20 cellular contexts compared by ENCODE assay signal in the genomic region with DNA sequence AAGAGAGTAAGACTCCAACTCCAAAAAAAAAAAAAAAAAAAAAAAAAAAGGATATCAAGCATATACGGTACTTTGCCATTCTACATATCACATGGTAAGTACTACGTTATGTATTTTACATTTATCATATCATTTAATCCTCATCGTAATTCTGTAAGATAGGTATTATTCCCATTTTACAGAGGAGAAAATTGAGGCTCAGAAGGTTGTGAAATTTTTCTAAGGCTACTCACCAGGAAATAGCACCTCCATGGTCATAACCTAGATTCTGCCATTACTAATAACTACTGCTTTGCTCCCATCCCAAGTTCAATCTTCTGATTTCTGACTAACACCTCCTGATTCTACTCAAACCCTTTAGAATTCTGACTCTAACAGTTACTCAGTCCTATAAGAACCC.
"Had no signal": no experiment of that assay in that cellular context is flagged by ENCODE, and none has a peak within 500 bp of the region (broad histone marks: within the 10 kb centered on the region; RNA-seq: fewer than 3 reads in every experiment).

No MANE protein-coding gene starts in this region.

- H3K9me3 Mint-ChIP-seq: dendritic cell treated with granulocyte-macrophage colony-stimulating factor and Interleukin-4, amounts not matched to agents 40 ng/mL and 50 ng/mL, for 4 days; effector memory CD8-positive, alpha-beta T cell had no signal

- H3K27ac ChIP-seq: foreskin keratinocyte, neutrophil, sigmoid colon, skin epidermis, tibial artery, upper lobe of right lung, vagina had no signal

- H3K4me3 ChIP-seq: lung, sigmoid colon, skin epidermis, tibial artery, upper lobe of right lung, vagina had no signal

- DNase-seq: effector memory CD8-positive, alpha-beta T cell; foreskin keratinocyte; head of caudate nucleus; hippocampal formation; left colon; left ventricle myocardium superior; mesendoderm; naive thymus-derived CD4-positive, alpha-beta T cell; nephron progenitor cell; sigmoid colon; stimulated activated CD4-positive, alpha-beta T cell treated with anti-CD3 and anti-CD28 coated beads, Interleukin-2, amount 100 ng/mL, for 24 hours; tibial artery; upper lobe of right lung had no signal

- H3K27ac Mint-ChIP-seq: dendritic cell treated with granulocyte-macrophage colony-stimulating factor and Interleukin-4, amounts not matched to agents 40 ng/mL and 50 ng/mL, for 4 days; stimulated activated naive CD8-positive, alpha-beta T cell treated with anti-CD3 and anti-CD28 coated beads, Interleukin-15, Interleukin-2, amounts not matched to agents 100 ng/mL and 50 ng/mL, for 24 hours had no signal

- H3K4me1 ChIP-seq: foreskin keratinocyte, vagina had no signal

- H3K36me3 ChIP-seq: neutrophil, sigmoid colon, upper lobe of right lung, vagina had no signal

- H3K27me3 ChIP-seq: foreskin keratinocyte, neutrophil, sigmoid colon, tibial artery, upper lobe of right lung, vagina had no signal

- H3K27me3 Mint-ChIP-seq: dendritic cell treated with granulocyte-macrophage colony-stimulating factor and Interleukin-4, amounts not matched to agents 40 ng/mL and 50 ng/mL, for 4 days; effector memory CD8-positive, alpha-beta T cell; naive thymus-derived CD4-positive, alpha-beta T cell; stimulated activated naive CD8-positive, alpha-beta T cell treated with anti-CD3 and anti-CD28 coated beads, Interleukin-15, Interleukin-2, amounts not matched to agents 100 ng/mL and 50 ng/mL, for 24 hours had no signal

- H3K4me3 Mint-ChIP-seq: dendritic cell treated with granulocyte-macrophage colony-stimulating factor and Interleukin-4, amounts not matched to agents 40 ng/mL and 50 ng/mL, for 4 days; effector memory CD8-positive, alpha-beta T cell; naive thymus-derived CD4-positive, alpha-beta T cell; nephron progenitor cell; stimulated activated naive CD8-positive, alpha-beta T cell treated with anti-CD3 and anti-CD28 coated beads, Interleukin-15, Interleukin-2, amounts not matched to agents 100 ng/mL and 50 ng/mL, for 24 hours had no signal

- FAIRE-seq: colon had no signal

- H3K4me1 Mint-ChIP-seq: nephron progenitor cell had no signal

- H3K9me3 ChIP-seq: neutrophil, upper lobe of right lung, vagina had no signal

- ATAC-seq: effector memory CD8-positive, alpha-beta T cell; foreskin keratinocyte; left colon; left ventricle myocardium superior; naive thymus-derived CD4-positive, alpha-beta T cell; upper lobe of right lung had no signal
